ENCODE assay signal across 1 cellular context in genomic region chr20:58447733-58448391, GRCh38.
A peak's percentile ranks its signal among the peaks of the same experiment; 100 is the strongest.
TF ChIP-seq lines count a peak whose summit lies in the region.

No MANE protein-coding gene starts in this region.

TF ChIP-seq in HepG2, 621 proteins besides CTCF, POLR2A, EP300 and RAD21 (continued from another document and continues in another):
- TF ChIP-seq, protein P1, sequence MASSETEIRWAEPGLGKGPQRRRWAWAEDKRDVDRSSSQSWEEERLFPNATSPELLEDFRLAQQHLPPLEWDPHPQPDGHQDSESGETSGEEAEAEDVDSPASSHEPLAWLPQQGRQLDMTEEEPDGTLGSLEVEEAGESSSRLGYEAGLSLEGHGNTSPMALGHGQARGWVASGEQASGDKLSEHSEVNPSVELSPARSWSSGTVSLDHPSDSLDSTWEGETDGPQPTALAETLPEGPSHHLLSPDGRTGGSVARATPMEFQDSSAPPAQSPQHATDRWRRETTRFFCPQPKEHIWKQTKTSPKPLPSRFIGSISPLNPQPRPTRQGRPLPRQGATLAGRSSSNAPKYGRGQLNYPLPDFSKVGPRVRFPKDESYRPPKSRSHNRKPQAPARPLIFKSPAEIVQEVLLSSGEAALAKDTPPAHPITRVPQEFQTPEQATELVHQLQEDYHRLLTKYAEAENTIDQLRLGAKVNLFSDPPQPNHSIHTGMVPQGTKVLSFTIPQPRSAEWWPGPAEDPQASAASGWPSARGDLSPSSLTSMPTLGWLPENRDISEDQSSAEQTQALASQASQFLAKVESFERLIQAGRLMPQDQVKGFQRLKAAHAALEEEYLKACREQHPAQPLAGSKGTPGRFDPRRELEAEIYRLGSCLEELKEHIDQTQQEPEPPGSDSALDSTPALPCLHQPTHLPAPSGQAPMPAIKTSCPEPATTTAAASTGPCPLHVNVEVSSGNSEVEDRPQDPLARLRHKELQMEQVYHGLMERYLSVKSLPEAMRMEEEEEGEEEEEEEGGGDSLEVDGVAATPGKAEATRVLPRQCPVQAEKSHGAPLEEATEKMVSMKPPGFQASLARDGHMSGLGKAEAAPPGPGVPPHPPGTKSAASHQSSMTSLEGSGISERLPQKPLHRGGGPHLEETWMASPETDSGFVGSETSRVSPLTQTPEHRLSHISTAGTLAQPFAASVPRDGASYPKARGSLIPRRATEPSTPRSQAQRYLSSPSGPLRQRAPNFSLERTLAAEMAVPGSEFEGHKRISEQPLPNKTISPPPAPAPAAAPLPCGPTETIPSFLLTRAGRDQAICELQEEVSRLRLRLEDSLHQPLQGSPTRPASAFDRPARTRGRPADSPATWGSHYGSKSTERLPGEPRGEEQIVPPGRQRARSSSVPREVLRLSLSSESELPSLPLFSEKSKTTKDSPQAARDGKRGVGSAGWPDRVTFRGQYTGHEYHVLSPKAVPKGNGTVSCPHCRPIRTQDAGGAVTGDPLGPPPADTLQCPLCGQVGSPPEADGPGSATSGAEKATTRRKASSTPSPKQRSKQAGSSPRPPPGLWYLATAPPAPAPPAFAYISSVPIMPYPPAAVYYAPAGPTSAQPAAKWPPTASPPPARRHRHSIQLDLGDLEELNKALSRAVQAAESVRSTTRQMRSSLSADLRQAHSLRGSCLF (CRISPR knock-in tag; IDR thresholded peaks at IDR 0.05; ENCODE audit: borderline replicate concordance), result no peak
- TF ChIP-seq ZNF543 (CRISPR knock-in tag; IDR thresholded peaks at IDR 0.05), result no peak
- TF ChIP-seq, protein P2, sequence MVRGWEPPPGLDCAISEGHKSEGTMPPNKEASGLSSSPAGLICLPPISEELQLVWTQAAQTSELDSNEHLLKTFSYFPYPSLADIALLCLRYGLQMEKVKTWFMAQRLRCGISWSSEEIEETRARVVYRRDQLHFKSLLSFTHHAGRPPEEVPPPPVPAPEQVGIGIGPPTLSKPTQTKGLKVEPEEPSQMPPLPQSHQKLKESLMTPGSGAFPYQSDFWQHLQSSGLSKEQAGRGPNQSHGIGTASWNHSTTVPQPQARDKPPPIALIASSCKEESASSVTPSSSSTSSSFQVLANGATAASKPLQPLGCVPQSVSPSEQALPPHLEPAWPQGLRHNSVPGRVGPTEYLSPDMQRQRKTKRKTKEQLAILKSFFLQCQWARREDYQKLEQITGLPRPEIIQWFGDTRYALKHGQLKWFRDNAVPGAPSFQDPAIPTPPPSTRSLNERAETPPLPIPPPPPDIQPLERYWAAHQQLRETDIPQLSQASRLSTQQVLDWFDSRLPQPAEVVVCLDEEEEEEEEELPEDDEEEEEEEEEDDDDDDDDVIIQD (CRISPR knock-in tag; IDR thresholded peaks at IDR 0.05; ENCODE audit: low read depth), result 0 out of 2 replicates have a peak, but pooled peaks have one; percentile 21
- no peak for TF ChIP-seq ZZZ3 (CRISPR knock-in tag; IDR thresholded peaks at IDR 0.05; ENCODE audit: borderline replicate concordance)
- TF ChIP-seq ZMYM4 (CRISPR knock-in tag; IDR thresholded peaks at IDR 0.05), result no peak
- TF ChIP-seq ZNF510 (CRISPR knock-in tag; IDR thresholded peaks at IDR 0.05; ENCODE audit: low read depth), result no peak
- no peak for TF ChIP-seq ZNF570 (CRISPR knock-in tag; IDR thresholded peaks at IDR 0.05; ENCODE audit: borderline replicate concordance)
- no peak for TF ChIP-seq ZFP82 (CRISPR knock-in tag; IDR thresholded peaks at IDR 0.05; ENCODE audit: borderline replicate concordance)
- no peak for TF ChIP-seq ZNF431 (CRISPR knock-in tag; IDR thresholded peaks at IDR 0.05; ENCODE audit: borderline replicate concordance, low read depth)
- TF ChIP-seq PCBP1 (IDR thresholded peaks at IDR 0.05; ENCODE audit: borderline replicate concordance, low read depth, low read length), result no peak
- TF ChIP-seq ZNF562 (CRISPR knock-in tag; IDR thresholded peaks at IDR 0.05; ENCODE audit: borderline replicate concordance), result no peak
- TF ChIP-seq ZNF274 (CRISPR knock-in tag; IDR thresholded peaks at IDR 0.05), result no peak
- TF ChIP-seq ZNF280D (CRISPR knock-in tag; IDR thresholded peaks at IDR 0.05), result no peak
- no peak for TF ChIP-seq TCF12 (IDR thresholded peaks at IDR 0.05)
- TF ChIP-seq TCF12 (CRISPR knock-in tag; IDR thresholded peaks at IDR 0.05), result no peak
- TF ChIP-seq ZNF766 (CRISPR knock-in tag; IDR thresholded peaks at IDR 0.05; ENCODE audit: borderline replicate concordance), result peak; percentile 51; the same call in 1 of the 2 replicates
- TF ChIP-seq SNAPC2 (CRISPR knock-in tag; IDR thresholded peaks at IDR 0.05), result no peak
- no peak for TF ChIP-seq PCBP2 (optimal IDR thresholded peaks at IDR 0.05; ENCODE audit: low read depth, low read length, poor library complexity, severe bottlenecking)
- TF ChIP-seq ZNF564 (CRISPR knock-in tag; IDR thresholded peaks at IDR 0.05), result no peak
- TF ChIP-seq RXRB (CRISPR knock-in tag; IDR thresholded peaks at IDR 0.05; ENCODE audit: borderline replicate concordance), result peak; percentile 33; the same call in 1 of the 2 replicates
- TF ChIP-seq, protein P3, sequence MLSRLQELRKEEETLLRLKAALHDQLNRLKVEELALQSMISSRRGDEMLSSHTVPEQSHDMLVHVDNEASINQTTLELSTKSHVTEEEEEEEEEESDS (CRISPR knock-in tag; IDR thresholded peaks at IDR 0.05; ENCODE audit: borderline replicate concordance), result no peak
- no peak for TF ChIP-seq THAP8 (CRISPR knock-in tag; IDR thresholded peaks at IDR 0.05; ENCODE audit: borderline replicate concordance)
- TF ChIP-seq TARDBP (CRISPR knock-in tag; IDR thresholded peaks at IDR 0.05), result 0 out of 2 replicates have a peak, but pooled peaks have one; percentile 34
- TF ChIP-seq GMEB1 (CRISPR knock-in tag; IDR thresholded peaks at IDR 0.05; ENCODE audit: borderline replicate concordance), result no peak
- no peak for TF ChIP-seq KDM1A (CRISPR knock-in tag; IDR thresholded peaks at IDR 0.05)
- TF ChIP-seq ZNF614 (CRISPR knock-in tag; IDR thresholded peaks at IDR 0.05; ENCODE audit: borderline replicate concordance), result no peak
- TF ChIP-seq, protein P4, sequence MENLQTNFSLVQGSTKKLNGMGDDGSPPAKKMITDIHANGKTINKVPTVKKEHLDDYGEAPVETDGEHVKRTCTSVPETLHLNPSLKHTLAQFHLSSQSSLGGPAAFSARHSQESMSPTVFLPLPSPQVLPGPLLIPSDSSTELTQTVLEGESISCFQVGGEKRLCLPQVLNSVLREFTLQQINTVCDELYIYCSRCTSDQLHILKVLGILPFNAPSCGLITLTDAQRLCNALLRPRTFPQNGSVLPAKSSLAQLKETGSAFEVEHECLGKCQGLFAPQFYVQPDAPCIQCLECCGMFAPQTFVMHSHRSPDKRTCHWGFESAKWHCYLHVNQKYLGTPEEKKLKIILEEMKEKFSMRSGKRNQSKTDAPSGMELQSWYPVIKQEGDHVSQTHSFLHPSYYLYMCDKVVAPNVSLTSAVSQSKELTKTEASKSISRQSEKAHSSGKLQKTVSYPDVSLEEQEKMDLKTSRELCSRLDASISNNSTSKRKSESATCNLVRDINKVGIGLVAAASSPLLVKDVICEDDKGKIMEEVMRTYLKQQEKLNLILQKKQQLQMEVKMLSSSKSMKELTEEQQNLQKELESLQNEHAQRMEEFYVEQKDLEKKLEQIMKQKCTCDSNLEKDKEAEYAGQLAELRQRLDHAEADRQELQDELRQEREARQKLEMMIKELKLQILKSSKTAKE (CRISPR knock-in tag; IDR thresholded peaks at IDR 0.05; ENCODE audit: borderline replicate concordance), result no peak
- no peak for TF ChIP-seq MED8 (CRISPR knock-in tag; IDR thresholded peaks at IDR 0.05; ENCODE audit: insufficient replicate concordance)
- TF ChIP-seq HDAC6 (IDR thresholded peaks at IDR 0.05; ENCODE audit: low read depth, low read length), result no peak
- no peak for TF ChIP-seq DMAP1 (CRISPR knock-in tag; IDR thresholded peaks at IDR 0.05)
- no peak for TF ChIP-seq ATF7 (IDR thresholded peaks at IDR 0.05)
- no peak for TF ChIP-seq ATF7 (CRISPR knock-in tag; IDR thresholded peaks at IDR 0.05)
- no peak for TF ChIP-seq DR1 (CRISPR knock-in tag; IDR thresholded peaks at IDR 0.05)
- no peak for TF ChIP-seq ZFAT (CRISPR knock-in tag; conservative IDR thresholded peaks at IDR 0.05)
- no peak for TF ChIP-seq KLF16 (CRISPR knock-in tag; IDR thresholded peaks at IDR 0.05)
- TF ChIP-seq FOXK1 (CRISPR knock-in tag; IDR thresholded peaks at IDR 0.05; ENCODE audit: borderline replicate concordance, low read depth), result no peak
- no peak for TF ChIP-seq NFE2L1 (CRISPR knock-in tag; IDR thresholded peaks at IDR 0.05; ENCODE audit: borderline replicate concordance)
- TF ChIP-seq, protein P5, sequence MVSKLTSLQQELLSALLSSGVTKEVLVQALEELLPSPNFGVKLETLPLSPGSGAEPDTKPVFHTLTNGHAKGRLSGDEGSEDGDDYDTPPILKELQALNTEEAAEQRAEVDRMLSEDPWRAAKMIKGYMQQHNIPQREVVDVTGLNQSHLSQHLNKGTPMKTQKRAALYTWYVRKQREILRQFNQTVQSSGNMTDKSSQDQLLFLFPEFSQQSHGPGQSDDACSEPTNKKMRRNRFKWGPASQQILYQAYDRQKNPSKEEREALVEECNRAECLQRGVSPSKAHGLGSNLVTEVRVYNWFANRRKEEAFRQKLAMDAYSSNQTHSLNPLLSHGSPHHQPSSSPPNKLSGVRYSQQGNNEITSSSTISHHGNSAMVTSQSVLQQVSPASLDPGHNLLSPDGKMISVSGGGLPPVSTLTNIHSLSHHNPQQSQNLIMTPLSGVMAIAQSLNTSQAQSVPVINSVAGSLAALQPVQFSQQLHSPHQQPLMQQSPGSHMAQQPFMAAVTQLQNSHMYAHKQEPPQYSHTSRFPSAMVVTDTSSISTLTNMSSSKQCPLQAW (CRISPR knock-in tag; IDR thresholded peaks at IDR 0.05), result peak; percentile 62; the same call in 1 of the 2 replicates
- TF ChIP-seq, protein P6, sequence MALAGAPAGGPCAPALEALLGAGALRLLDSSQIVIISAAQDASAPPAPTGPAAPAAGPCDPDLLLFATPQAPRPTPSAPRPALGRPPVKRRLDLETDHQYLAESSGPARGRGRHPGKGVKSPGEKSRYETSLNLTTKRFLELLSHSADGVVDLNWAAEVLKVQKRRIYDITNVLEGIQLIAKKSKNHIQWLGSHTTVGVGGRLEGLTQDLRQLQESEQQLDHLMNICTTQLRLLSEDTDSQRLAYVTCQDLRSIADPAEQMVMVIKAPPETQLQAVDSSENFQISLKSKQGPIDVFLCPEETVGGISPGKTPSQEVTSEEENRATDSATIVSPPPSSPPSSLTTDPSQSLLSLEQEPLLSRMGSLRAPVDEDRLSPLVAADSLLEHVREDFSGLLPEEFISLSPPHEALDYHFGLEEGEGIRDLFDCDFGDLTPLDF (CRISPR knock-in tag; IDR thresholded peaks at IDR 0.05), result 0 out of 2 replicates have a peak, but pooled peaks have one; percentile 28
- peak; percentile 34; the same call in 1 of the 2 replicates for TF ChIP-seq ZNF501 (CRISPR knock-in tag; IDR thresholded peaks at IDR 0.05)
- TF ChIP-seq ZNF660 (CRISPR knock-in tag; IDR thresholded peaks at IDR 0.05; ENCODE audit: borderline replicate concordance, low read depth), result no peak
- TF ChIP-seq SSRP1 (CRISPR knock-in tag; IDR thresholded peaks at IDR 0.05), result no peak
- TF ChIP-seq, protein P7, sequence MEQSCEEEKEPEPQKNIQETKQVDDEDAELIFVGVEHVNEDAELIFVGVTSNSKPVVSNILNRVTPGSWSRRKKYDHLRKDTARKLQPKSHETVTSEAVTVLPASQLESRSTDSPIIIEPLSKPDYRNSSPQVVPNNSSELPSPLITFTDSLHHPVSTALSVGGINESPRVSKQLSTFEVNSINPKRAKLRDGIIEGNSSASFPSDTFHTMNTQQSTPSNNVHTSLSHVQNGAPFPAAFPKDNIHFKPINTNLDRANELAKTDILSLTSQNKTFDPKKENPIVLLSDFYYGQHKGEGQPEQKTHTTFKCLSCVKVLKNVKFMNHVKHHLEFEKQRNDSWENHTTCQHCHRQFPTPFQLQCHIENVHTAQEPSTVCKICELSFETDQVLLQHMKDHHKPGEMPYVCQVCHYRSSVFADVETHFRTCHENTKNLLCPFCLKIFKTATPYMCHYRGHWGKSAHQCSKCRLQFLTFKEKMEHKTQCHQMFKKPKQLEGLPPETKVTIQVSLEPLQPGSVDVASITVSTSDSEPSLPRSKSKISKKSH (CRISPR knock-in tag; IDR thresholded peaks at IDR 0.05; ENCODE audit: borderline replicate concordance), result no peak
